ENCODE assay signal across 1 cellular context in the genomic region with DNA sequence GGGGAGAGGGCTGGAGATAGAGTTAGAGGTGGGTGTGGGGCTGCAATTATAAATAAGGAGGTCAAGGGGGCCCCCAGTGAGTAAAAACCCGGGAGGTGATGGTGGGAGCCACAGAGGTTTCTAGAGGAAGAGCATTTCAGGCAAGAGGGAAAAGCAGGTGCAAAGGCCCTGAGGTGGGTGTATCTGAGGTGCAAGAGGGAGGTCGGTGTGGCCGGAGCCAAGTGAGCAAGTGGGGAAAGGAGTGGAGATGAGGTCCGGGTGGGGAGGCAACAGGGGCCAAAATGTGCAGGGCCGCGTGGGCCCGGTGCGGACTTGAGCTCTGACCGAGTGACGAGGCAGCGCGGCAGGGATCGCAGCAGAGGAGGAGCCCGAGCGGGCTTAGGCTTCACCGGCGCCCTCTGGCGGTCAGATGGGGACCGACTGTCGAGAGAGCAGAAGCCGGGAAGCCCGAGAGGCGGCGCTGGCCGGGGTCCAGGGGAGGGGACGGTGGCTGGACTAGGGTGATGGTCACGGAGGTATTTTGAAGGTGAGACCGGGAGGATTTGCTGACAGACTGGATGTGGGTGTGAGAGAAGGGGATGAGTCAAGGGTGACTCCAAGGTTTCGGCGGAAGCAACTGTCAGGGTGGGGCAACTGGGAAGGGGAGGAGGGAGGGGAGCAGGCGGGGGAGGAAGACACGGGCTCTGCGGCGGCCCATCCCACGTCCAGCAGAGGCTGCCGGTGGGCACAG.
TF ChIP-seq lines count a peak whose summit lies in the region.

No MANE protein-coding gene starts in this region.

TF ChIP-seq in K562, 482 proteins besides CTCF, POLR2A, EP300 and RAD21 (continued from another document and continues in another):
- TF ChIP-seq UBTF (IDR thresholded peaks at IDR 0.05; ENCODE audit: borderline replicate concordance in 1 of 2, low read depth in 2 of 2, low read length in 2 of 2): peak; percentile 28 to 53; a peak in 1 of 4 replicates
- TF ChIP-seq MCM7 (IDR thresholded peaks at IDR 0.05): 0 out of 4 replicates have a peak, but pooled peaks of 1 of the 2 experiments have one; percentile 68
- peak; percentile 71 for TF ChIP-seq ETV1 (tag; conservative IDR thresholded peaks at IDR 0.05; ENCODE audit: low read depth)
- peak; percentile 94 for TF ChIP-seq ZEB2 (IDR thresholded peaks at IDR 0.05)
- TF ChIP-seq GTF2F1 (IDR thresholded peaks at IDR 0.05; ENCODE audit: low read depth, low read length): no peak
- TF ChIP-seq SOX6 (IDR thresholded peaks at IDR 0.05): peak; percentile 56
- peak; percentile 65; the same call in 1 of the 2 replicates for TF ChIP-seq ZSCAN29 (IDR thresholded peaks at IDR 0.05)
- TF ChIP-seq KAT2B (IDR thresholded peaks at IDR 0.05; ENCODE audit: low read depth, low read length): peak; percentile 37
- peak; percentile 17 for TF ChIP-seq NEUROD1 (IDR thresholded peaks at IDR 0.05; ENCODE audit: borderline replicate concordance, low read depth, low read length, partially characterized antibody)
- TF ChIP-seq, protein P1, sequence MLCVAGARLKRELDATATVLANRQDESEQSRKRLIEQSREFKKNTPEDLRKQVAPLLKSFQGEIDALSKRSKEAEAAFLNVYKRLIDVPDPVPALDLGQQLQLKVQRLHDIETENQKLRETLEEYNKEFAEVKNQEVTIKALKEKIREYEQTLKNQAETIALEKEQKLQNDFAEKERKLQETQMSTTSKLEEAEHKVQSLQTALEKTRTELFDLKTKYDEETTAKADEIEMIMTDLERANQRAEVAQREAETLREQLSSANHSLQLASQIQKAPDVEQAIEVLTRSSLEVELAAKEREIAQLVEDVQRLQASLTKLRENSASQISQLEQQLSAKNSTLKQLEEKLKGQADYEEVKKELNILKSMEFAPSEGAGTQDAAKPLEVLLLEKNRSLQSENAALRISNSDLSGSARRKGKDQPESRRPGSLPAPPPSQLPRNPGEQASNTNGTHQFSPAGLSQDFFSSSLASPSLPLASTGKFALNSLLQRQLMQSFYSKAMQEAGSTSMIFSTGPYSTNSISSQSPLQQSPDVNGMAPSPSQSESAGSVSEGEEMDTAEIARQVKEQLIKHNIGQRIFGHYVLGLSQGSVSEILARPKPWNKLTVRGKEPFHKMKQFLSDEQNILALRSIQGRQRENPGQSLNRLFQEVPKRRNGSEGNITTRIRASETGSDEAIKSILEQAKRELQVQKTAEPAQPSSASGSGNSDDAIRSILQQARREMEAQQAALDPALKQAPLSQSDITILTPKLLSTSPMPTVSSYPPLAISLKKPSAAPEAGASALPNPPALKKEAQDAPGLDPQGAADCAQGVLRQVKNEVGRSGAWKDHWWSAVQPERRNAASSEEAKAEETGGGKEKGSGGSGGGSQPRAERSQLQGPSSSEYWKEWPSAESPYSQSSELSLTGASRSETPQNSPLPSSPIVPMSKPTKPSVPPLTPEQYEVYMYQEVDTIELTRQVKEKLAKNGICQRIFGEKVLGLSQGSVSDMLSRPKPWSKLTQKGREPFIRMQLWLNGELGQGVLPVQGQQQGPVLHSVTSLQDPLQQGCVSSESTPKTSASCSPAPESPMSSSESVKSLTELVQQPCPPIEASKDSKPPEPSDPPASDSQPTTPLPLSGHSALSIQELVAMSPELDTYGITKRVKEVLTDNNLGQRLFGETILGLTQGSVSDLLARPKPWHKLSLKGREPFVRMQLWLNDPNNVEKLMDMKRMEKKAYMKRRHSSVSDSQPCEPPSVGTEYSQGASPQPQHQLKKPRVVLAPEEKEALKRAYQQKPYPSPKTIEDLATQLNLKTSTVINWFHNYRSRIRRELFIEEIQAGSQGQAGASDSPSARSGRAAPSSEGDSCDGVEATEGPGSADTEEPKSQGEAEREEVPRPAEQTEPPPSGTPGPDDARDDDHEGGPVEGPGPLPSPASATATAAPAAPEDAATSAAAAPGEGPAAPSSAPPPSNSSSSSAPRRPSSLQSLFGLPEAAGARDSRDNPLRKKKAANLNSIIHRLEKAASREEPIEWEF (CRISPR knock-in tag; IDR thresholded peaks at IDR 0.05): no peak
- TF ChIP-seq, protein P2, sequence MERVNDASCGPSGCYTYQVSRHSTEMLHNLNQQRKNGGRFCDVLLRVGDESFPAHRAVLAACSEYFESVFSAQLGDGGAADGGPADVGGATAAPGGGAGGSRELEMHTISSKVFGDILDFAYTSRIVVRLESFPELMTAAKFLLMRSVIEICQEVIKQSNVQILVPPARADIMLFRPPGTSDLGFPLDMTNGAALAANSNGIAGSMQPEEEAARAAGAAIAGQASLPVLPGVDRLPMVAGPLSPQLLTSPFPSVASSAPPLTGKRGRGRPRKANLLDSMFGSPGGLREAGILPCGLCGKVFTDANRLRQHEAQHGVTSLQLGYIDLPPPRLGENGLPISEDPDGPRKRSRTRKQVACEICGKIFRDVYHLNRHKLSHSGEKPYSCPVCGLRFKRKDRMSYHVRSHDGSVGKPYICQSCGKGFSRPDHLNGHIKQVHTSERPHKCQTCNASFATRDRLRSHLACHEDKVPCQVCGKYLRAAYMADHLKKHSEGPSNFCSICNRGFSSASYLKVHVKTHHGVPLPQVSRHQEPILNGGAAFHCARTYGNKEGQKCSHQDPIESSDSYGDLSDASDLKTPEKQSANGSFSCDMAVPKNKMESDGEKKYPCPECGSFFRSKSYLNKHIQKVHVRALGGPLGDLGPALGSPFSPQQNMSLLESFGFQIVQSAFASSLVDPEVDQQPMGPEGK (CRISPR knock-in tag; IDR thresholded peaks at IDR 0.05; ENCODE audit: borderline replicate concordance): no peak
- peak; percentile 94 for TF ChIP-seq ZFP36 (IDR thresholded peaks at IDR 0.05; ENCODE audit: low read depth, low read length, partially characterized antibody)
- TF ChIP-seq, protein P3, sequence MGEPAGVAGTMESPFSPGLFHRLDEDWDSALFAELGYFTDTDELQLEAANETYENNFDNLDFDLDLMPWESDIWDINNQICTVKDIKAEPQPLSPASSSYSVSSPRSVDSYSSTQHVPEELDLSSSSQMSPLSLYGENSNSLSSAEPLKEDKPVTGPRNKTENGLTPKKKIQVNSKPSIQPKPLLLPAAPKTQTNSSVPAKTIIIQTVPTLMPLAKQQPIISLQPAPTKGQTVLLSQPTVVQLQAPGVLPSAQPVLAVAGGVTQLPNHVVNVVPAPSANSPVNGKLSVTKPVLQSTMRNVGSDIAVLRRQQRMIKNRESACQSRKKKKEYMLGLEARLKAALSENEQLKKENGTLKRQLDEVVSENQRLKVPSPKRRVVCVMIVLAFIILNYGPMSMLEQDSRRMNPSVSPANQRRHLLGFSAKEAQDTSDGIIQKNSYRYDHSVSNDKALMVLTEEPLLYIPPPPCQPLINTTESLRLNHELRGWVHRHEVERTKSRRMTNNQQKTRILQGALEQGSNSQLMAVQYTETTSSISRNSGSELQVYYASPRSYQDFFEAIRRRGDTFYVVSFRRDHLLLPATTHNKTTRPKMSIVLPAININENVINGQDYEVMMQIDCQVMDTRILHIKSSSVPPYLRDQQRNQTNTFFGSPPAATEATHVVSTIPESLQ (CRISPR knock-in tag; IDR thresholded peaks at IDR 0.05): peak; percentile 85; the same call in 1 of the 2 replicates
- TF ChIP-seq ZNF24 (IDR thresholded peaks at IDR 0.05): peak; percentile 74; the same call in 1 of the 2 replicates
- no peak; the same call in 1 of the 2 replicates for TF ChIP-seq ZNF12 (CRISPR knock-in tag; IDR thresholded peaks at IDR 0.05)
- peak; percentile 71 for TF ChIP-seq ZFX (CRISPR knock-in tag; IDR thresholded peaks at IDR 0.05)
- TF ChIP-seq SIN3B (IDR thresholded peaks at IDR 0.05; ENCODE audit: low read depth): no peak
- TF ChIP-seq ZNF77 (CRISPR knock-in tag; IDR thresholded peaks at IDR 0.05): no peak
- TF ChIP-seq ZNF324 (CRISPR knock-in tag; IDR thresholded peaks at IDR 0.05): no peak
- no peak for TF ChIP-seq NR4A1 (CRISPR knock-in tag; IDR thresholded peaks at IDR 0.05)
- 0 out of 2 replicates have a peak, but pooled peaks have one; percentile 25 for TF ChIP-seq NR4A1 (tag; IDR thresholded peaks at IDR 0.05)
- TF ChIP-seq, protein P4, sequence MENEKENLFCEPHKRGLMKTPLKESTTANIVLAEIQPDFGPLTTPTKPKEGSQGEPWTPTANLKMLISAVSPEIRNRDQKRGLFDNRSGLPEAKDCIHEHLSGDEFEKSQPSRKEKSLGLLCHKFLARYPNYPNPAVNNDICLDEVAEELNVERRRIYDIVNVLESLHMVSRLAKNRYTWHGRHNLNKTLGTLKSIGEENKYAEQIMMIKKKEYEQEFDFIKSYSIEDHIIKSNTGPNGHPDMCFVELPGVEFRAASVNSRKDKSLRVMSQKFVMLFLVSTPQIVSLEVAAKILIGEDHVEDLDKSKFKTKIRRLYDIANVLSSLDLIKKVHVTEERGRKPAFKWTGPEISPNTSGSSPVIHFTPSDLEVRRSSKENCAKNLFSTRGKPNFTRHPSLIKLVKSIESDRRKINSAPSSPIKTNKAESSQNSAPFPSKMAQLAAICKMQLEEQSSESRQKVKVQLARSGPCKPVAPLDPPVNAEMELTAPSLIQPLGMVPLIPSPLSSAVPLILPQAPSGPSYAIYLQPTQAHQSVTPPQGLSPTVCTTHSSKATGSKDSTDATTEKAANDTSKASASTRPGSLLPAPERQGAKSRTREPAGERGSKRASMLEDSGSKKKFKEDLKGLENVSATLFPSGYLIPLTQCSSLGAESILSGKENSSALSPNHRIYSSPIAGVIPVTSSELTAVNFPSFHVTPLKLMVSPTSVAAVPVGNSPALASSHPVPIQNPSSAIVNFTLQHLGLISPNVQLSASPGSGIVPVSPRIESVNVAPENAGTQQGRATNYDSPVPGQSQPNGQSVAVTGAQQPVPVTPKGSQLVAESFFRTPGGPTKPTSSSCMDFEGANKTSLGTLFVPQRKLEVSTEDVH (IDR thresholded peaks at IDR 0.05; ENCODE audit: low read depth, partially characterized antibody): peak; percentile 81
- TF ChIP-seq DACH1 (IDR thresholded peaks at IDR 0.05; ENCODE audit: partially characterized antibody): peak; percentile 89
- no peak for TF ChIP-seq ZNF212 (CRISPR knock-in tag; IDR thresholded peaks at IDR 0.05)
- peak; percentile 40; the same call in 1 of the 2 replicates for TF ChIP-seq CEBPB (tag; IDR thresholded peaks at IDR 0.05)
- TF ChIP-seq ETS2 (tag; IDR thresholded peaks at IDR 0.05; ENCODE audit: borderline replicate concordance, poor library complexity, severe bottlenecking): no peak
- peak; percentile 92 for TF ChIP-seq CC2D1A (IDR thresholded peaks at IDR 0.05)
- TF ChIP-seq EP400 (IDR thresholded peaks at IDR 0.05): peak; percentile 88
- peak; percentile 82 to 89 for TF ChIP-seq E2F6 (IDR thresholded peaks at IDR 0.05; ENCODE audit: borderline replicate concordance in 1 of 2, extremely low read depth in 1 of 2, insufficient read depth in 1 of 2, insufficient read length in 1 of 2, low read depth in 1 of 2, low read length in 1 of 2, poor library complexity in 1 of 2, severe bottlenecking in 1 of 2)
- TF ChIP-seq, protein P5, sequence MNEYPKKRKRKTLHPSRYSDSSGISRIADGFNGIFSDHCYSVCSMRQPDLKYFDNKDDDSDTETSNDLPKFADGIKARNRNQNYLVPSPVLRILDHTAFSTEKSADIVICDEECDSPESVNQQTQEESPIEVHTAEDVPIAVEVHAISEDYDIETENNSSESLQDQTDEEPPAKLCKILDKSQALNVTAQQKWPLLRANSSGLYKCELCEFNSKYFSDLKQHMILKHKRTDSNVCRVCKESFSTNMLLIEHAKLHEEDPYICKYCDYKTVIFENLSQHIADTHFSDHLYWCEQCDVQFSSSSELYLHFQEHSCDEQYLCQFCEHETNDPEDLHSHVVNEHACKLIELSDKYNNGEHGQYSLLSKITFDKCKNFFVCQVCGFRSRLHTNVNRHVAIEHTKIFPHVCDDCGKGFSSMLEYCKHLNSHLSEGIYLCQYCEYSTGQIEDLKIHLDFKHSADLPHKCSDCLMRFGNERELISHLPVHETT (CRISPR knock-in tag; conservative IDR thresholded peaks at IDR 0.05 in 1 of 2, IDR thresholded peaks at IDR 0.05 in 1 of 2): peak in 1 of 2 experiments; percentile 57; a peak in 1 of 4 replicates
- TF ChIP-seq USF1 (CRISPR knock-in tag; IDR thresholded peaks at IDR 0.05): peak; percentile 17; the same call in 1 of the 2 replicates
- TF ChIP-seq SMARCC2 (IDR thresholded peaks at IDR 0.05; ENCODE audit: low read depth): peak; percentile 73; the same call in 1 of the 2 replicates
- TF ChIP-seq NRF1 (conservative IDR thresholded peaks at IDR 0.05 in 1 of 2, IDR thresholded peaks at IDR 0.05 in 1 of 2): peak; percentile 66 to 67; a peak in 3 of 4 replicates
